ENCODE assay signal across 15 cellular contexts in genomic region chr7:80661729-80662128, GRCh38. TPM values are rescaled to one million over a fixed set of nuclear protein-coding genes. Genes with fewer than 3 reads are reported as not detected.
DNase-seq lines count a peak whose midpoint lies in the region; ATAC-seq and TF ChIP-seq lines count a peak whose summit lies in the region.
"Had no signal": no experiment of that assay in that cellular context is flagged by ENCODE, and none has a peak within 500 bp of the region (broad histone marks: within the 10 kb centered on the region; RNA-seq: fewer than 3 reads in every experiment).

No MANE protein-coding gene starts in this region.

- H3K4me3 ChIP-seq in A673 (ENCODE audit: low read depth, low read length, poor library complexity, severe bottlenecking) (no peak overlapping the region), GM23248 (no peak overlapping the region), PC-9 (no peak overlapping the region), foreskin fibroblast (ENCODE audit: low read depth in 1 of 2, low read length in 2 of 2) (no peak overlapping the region), sigmoid colon (no peak overlapping the region)
- H3K4me3 ChIP-seq: BLaER1, dorsolateral prefrontal cortex, lung, ovary had no signal

- H3K27ac ChIP-seq in A673 (ENCODE audit: low read depth, low read length, poor library complexity, severe bottlenecking) = no peak overlapping the region
- no peak overlapping the region for H3K27ac ChIP-seq in GM23248
- H3K27ac ChIP-seq in PC-9 = no peak overlapping the region
- no peak overlapping the region for H3K27ac ChIP-seq in sigmoid colon
- H3K27ac ChIP-seq: BLaER1, dorsolateral prefrontal cortex, ovary had no signal

- TF ChIP-seq POLR2A in sigmoid colon (IDR thresholded peaks at IDR 0.05) = no peak

- H3K36me3 ChIP-seq in A673 (ENCODE audit: insufficient read depth, low read length, poor library complexity, severe bottlenecking) (no peaks in the 10 kb centered on the region), GM23248 (ENCODE audit: low read depth) (no peaks in the 10 kb centered on the region), PC-9 (ENCODE audit: low read depth) (no peaks in the 10 kb centered on the region), sigmoid colon (no peaks in the 10 kb centered on the region)
- H3K36me3 ChIP-seq: BLaER1, ovary had no signal

- no peak overlapping the region for H3K27ac Mint-ChIP-seq in naive thymus-derived CD8-positive, alpha-beta T cell
- H3K27ac Mint-ChIP-seq: activated naive CD8-positive, alpha-beta T cell treated with anti-CD3 and anti-CD28 coated beads, Interleukin-2, amount 10 ng/mL, durations not matched to agents 7 days and 5 days; stimulated activated memory B cell treated with anti-CD40 and anti-IgM and Interleukin-4, amounts not matched to agents 10 μg/mL and 1 μg/mL and 100 μg/mL, for 72 hours had no signal

- H3K4me3 Mint-ChIP-seq in naive thymus-derived CD8-positive, alpha-beta T cell = no peak overlapping the region
- H3K4me3 Mint-ChIP-seq: activated naive CD8-positive, alpha-beta T cell treated with anti-CD3 and anti-CD28 coated beads, Interleukin-2, amount 10 ng/mL, durations not matched to agents 7 days and 5 days; stimulated activated memory B cell treated with anti-CD40 and anti-IgM and Interleukin-4, amounts not matched to agents 10 μg/mL and 1 μg/mL and 100 μg/mL, for 72 hours had no signal

- no peaks in the 10 kb centered on the region for H4K20me1 ChIP-seq in GM23248 (ENCODE audit: insufficient read depth)
- H4K20me1 ChIP-seq in PC-9 (ENCODE audit: insufficient read depth) = no peaks in the 10 kb centered on the region
- H4K20me1 ChIP-seq: BLaER1 had no signal

- intact Hi-C loops in A673 (cut with micrococcal nuclease; ENCODE audit: unreplicated experiment) = no loop called here
- intact Hi-C loops in PC-9 (cut with micrococcal nuclease; ENCODE audit: unreplicated experiment) = no loop called here
- intact Hi-C loops in sigmoid colon (cut with DNase I) = no loop called here

- 88 to 90% methylated on average over 7 of the region's 7 CpGs for WGBS in GM23248 (ENCODE audit: low coverage in 1 of 2, low lambda C conversion rate in 2 of 2, missing lambda C conversion rate in 2 of 2), 2 experiments
- 54 to 86% methylated on average over 7 of the region's 7 CpGs for WGBS in sigmoid colon, 2 donors

- H3K9me2 ChIP-seq in GM23248 (ENCODE audit: insufficient read depth) = no peaks in the 10 kb centered on the region
- H3K9me2 ChIP-seq in PC-9 (ENCODE audit: insufficient read depth) = no peaks in the 10 kb centered on the region

- POLR2A ChIA-PET in A673 (lab: Charles Lee; ENCODE audit: low non-redundant PET) = no interaction called here
- POLR2A ChIA-PET in PC-9 (lab: Charles Lee; ENCODE audit: unreplicated experiment) = no interaction called here
- POLR2A ChIA-PET in naive thymus-derived CD8-positive, alpha-beta T cell (lab: Charles Lee) = no interaction called here

- no peak for TF ChIP-seq EP300 in sigmoid colon (IDR thresholded peaks at IDR 0.05)

- peaks cover 0 to 4% (median 0%) of the 10 kb centered on the region in 5 donors for H3K27me3 Mint-ChIP-seq in naive thymus-derived CD8-positive, alpha-beta T cell
- H3K27me3 Mint-ChIP-seq: stimulated activated memory B cell treated with anti-CD40 and anti-IgM and Interleukin-4, amounts not matched to agents 10 μg/mL and 1 μg/mL and 100 μg/mL, for 72 hours had no signal

- H2AFZ ChIP-seq in GM23248 (no peak overlapping the region), PC-9 (no peak overlapping the region)

- DNase-seq in A673 (ENCODE audit: low spot score) (peak; percentile 14), GM23248 (peak; percentile 7), PC-9 (no peak), foreskin fibroblast (peak in 1 of 2 donors; percentile 14), sigmoid colon (no peak), KG1 (lab: John Stamatoyannopoulos, UW) (no peak)
- no peak for DNase-seq in activated CD4-positive, alpha-beta T cell treated with anti-CD3 and anti-CD28 coated beads for 48 hours
- no peak for DNase-seq in naive thymus-derived CD8-positive, alpha-beta T cell
- DNase-seq: activated naive CD8-positive, alpha-beta T cell treated with anti-CD3 and anti-CD28 coated beads, Interleukin-2, amount 10 ng/mL, durations not matched to agents 7 days and 5 days; dorsolateral prefrontal cortex; NCI-H1930 had no signal

- in situ Hi-C loops in GM23248 (cut with MboI) = loop anchor here (25.0 kb wide), 1 partner anchor 574 kb away; no protein-coding TSS in a partner anchor

- H3K9ac ChIP-seq in GM23248 = no peak overlapping the region
- H3K9ac ChIP-seq: BLaER1 had no signal

- TF ChIP-seq CTCF in A673 (conservative IDR thresholded peaks at IDR 0.05; ENCODE audit: low read depth, low read length) (peak; percentile 51), PC-9 (conservative IDR thresholded peaks at IDR 0.05) (0 out of 2 replicates have a peak, but pooled peaks have one; percentile 22), foreskin fibroblast (IDR thresholded peaks at IDR 0.05; ENCODE audit: low read depth, low read length) (peak; percentile 13), sigmoid colon (IDR thresholded peaks at IDR 0.05) (no peak)

- H3K79me2 ChIP-seq in GM23248 (ENCODE audit: insufficient read depth) (no peaks in the 10 kb centered on the region), PC-9 (ENCODE audit: low read depth) (no peaks in the 10 kb centered on the region)

- H3K9me3 Mint-ChIP-seq in naive thymus-derived CD8-positive, alpha-beta T cell = no peaks in the 10 kb centered on the region
- H3K9me3 Mint-ChIP-seq: activated naive CD8-positive, alpha-beta T cell treated with anti-CD3 and anti-CD28 coated beads, Interleukin-2, amount 10 ng/mL, durations not matched to agents 7 days and 5 days; stimulated activated memory B cell treated with anti-CD40 and anti-IgM and Interleukin-4, amounts not matched to agents 10 μg/mL and 1 μg/mL and 100 μg/mL, for 72 hours had no signal

- H3F3A ChIP-seq in GM23248 (ENCODE audit: insufficient read depth) (no peaks in the 10 kb centered on the region), PC-9 (ENCODE audit: insufficient read depth, low read depth) (no peaks in the 10 kb centered on the region)

- no peaks in the 10 kb centered on the region for H3K36me3 Mint-ChIP-seq in naive thymus-derived CD8-positive, alpha-beta T cell
- H3K36me3 Mint-ChIP-seq: activated naive CD8-positive, alpha-beta T cell treated with anti-CD3 and anti-CD28 coated beads, Interleukin-2, amount 10 ng/mL, durations not matched to agents 7 days and 5 days; stimulated activated memory B cell treated with anti-CD40 and anti-IgM and Interleukin-4, amounts not matched to agents 10 μg/mL and 1 μg/mL and 100 μg/mL, for 72 hours had no signal

- H3K4me1 ChIP-seq in A673 (ENCODE audit: insufficient read depth, low read length, poor library complexity, severe bottlenecking) (no peaks in the 10 kb centered on the region), GM23248 (ENCODE audit: insufficient read depth) (0 out of 2 replicates have a peak, but pooled peaks cover 7% of the 10 kb centered on the region), PC-9 (replicated peaks; ENCODE audit: insufficient read depth) (peaks cover 13% of the 10 kb centered on the region), sigmoid colon (peaks cover 0 to 8% (median 4%) of the 10 kb centered on the region in 4 donors)
- H3K4me1 ChIP-seq: BLaER1 had no signal

- H3K27me3 ChIP-seq in A673 (replicated peaks; ENCODE audit: insufficient read depth, low read depth, low read length, poor library complexity) (no peaks in the 10 kb centered on the region), GM23248 (replicated peaks; ENCODE audit: insufficient read depth) (no peaks in the 10 kb centered on the region), PC-9 (ENCODE audit: insufficient read depth, low read depth) (no peaks in the 10 kb centered on the region), sigmoid colon (no peaks in the 10 kb centered on the region)
- H3K27me3 ChIP-seq: BLaER1, ovary had no signal

- CTCF ChIA-PET in A673 (lab: Charles Lee) = interaction anchor here (0.8 kb wide), 1 partner anchor 807 kb away, joined by 5 read pairs; no protein-coding TSS in a partner anchor
- CTCF ChIA-PET in PC-9 (lab: Charles Lee) = interaction anchor here (0.6 kb wide), 1 partner anchor 528 kb away, joined by 3 read pairs; no protein-coding TSS in a partner anchor

- peaks cover 0 to 5% (median 0%) of the 10 kb centered on the region in 4 donors for H3K4me1 Mint-ChIP-seq in naive thymus-derived CD8-positive, alpha-beta T cell
- H3K4me1 Mint-ChIP-seq: activated naive CD8-positive, alpha-beta T cell treated with anti-CD3 and anti-CD28 coated beads, Interleukin-2, amount 10 ng/mL, durations not matched to agents 7 days and 5 days; stimulated activated memory B cell treated with anti-CD40 and anti-IgM and Interleukin-4, amounts not matched to agents 10 μg/mL and 1 μg/mL and 100 μg/mL, for 72 hours had no signal

- BruUV-seq in A673 (replicated peaks; lab: Mats Ljungman, UMichigan) = no TSS peak
- no TSS peak for BruUV-seq in PC-9 (replicated peaks; lab: Mats Ljungman, UMichigan)

- H3K4me2 ChIP-seq in GM23248 (ENCODE audit: unreplicated experiment) (no peak overlapping the region), PC-9 (no peak overlapping the region)
- H3K4me2 ChIP-seq: BLaER1 had no signal

- no peak for ATAC-seq in naive thymus-derived CD8-positive, alpha-beta T cell
- ATAC-seq: stimulated activated memory B cell treated with anti-CD40 and anti-IgM and Interleukin-4, amounts not matched to agents 10 μg/mL and 1 μg/mL and 100 μg/mL, for 72 hours had no signal

- no peaks in the 10 kb centered on the region for H3K9me3 ChIP-seq in A673 (ENCODE audit: low read depth, low read length, poor library complexity, severe bottlenecking)
- H3K9me3 ChIP-seq in GM23248 (ENCODE audit: low read depth) = no peaks in the 10 kb centered on the region
- no peaks in the 10 kb centered on the region for H3K9me3 ChIP-seq in PC-9 (ENCODE audit: insufficient read depth, low read depth)
- H3K9me3 ChIP-seq in sigmoid colon = no peaks in the 10 kb centered on the region
- H3K9me3 ChIP-seq: BLaER1, ovary had no signal

RNA-seq across cellular contexts. Expression of gene CD36, which starts 23.3 kb away (rescaled TPM):
- total RNA-seq in A673 (2021) (0.39 and 0.83 TPM in 2 replicates), PC-9 (2021) (0.28 and 1.3 TPM in 2 replicates), sigmoid colon (100 to 1,000 TPM in 2 of 4 donors, 10 to 100 TPM in 2; 35.6 to 114 (median 82.4) TPM)
- 1.3 TPM in 1 of 2 replicates, not detected in the other for total RNA-seq in GM23248 (2014; rRNA removed; shearing (Covaris generic))
- polyA plus RNA-seq in GM23248 (2016; fragmentation: Nextera tagmentation; extraction: Ambion mirVana) (0.48 and 0.53 TPM in 2 replicates), sigmoid colon (100 to 1,000 TPM in 1 of 3 donors, 10 to 100 TPM in 2; 21.6 to 126 (median 30.0) TPM)
- total RNA-seq in naive thymus-derived CD8-positive, alpha-beta T cell = 1 to 10 TPM; 2.8 to 4.0 TPM
- under 1 TPM in 2 of 3 donors, not detected in 1; 0.49 to 0.73 TPM for polyA plus RNA-seq in naive thymus-derived CD8-positive, alpha-beta T cell

Comparison
In these comparisons a context has a peak if more than half of its experiments do, and no peak if none do; other contexts are left out.
1. DNase-seq: peak in A673 (single experiment) and GM23248 (single experiment); none in PC-9 (0 of 2), activated CD4-positive, alpha-beta T cell treated with anti-CD3 and anti-CD28 coated beads for 48 hours (single experiment), sigmoid colon (single experiment), naive thymus-derived CD8-positive, alpha-beta T cell (0 of 10) and KG1 (single experiment).
2. CTCF ChIP-seq: peak in A673 (single experiment), PC-9 (single experiment) and foreskin fibroblast (single experiment); none in sigmoid colon (0 of 4).
3. RNA of gene CD36, which starts 23.3 kb away (total RNA-seq): 35.6 to 114 TPM in sigmoid colon; 2.8 to 4.0 TPM in naive thymus-derived CD8-positive, alpha-beta T cell, 0.39 to 0.83 TPM in A673, 0.28 to 1.3 TPM in PC-9 and 1.3 TPM in GM23248; every median in the first group is over 4 times any median in the second.